In genomic region chr3:108239082-108239481, GRCh38 we compare ENCODE assay signal across 25 cellular contexts. TPM values are rescaled to one million over a fixed set of nuclear protein-coding genes. Genes with fewer than 3 reads are reported as not detected.
"Had no signal": no experiment of that assay in that cellular context is flagged by ENCODE, and none has a peak within 500 bp of the region (broad histone marks: within the 10 kb centered on the region; RNA-seq: fewer than 3 reads in every experiment).

No MANE protein-coding gene starts in this region.

- H3K4me1 ChIP-seq: gastrocnemius medialis, lower lobe of right lung, right lobe of liver, suprapubic skin, transverse colon, upper lobe of right lung, uterus had no signal

- DNase-seq: dorsolateral prefrontal cortex; effector CD4-positive, alpha-beta T cell; foreskin fibroblast; gastrocnemius medialis; head of caudate nucleus; left ventricle myocardium superior; lower lobe of right lung; mucosa of descending colon; naive B cell; right lobe of liver; small intestine; stimulated activated CD4-positive, alpha-beta T cell treated with anti-CD3 and anti-CD28 coated beads, Interleukin-15, amount 100 ng/mL, for 24 hours; stimulated activated CD4-positive, alpha-beta T cell treated with anti-CD3 and anti-CD28 coated beads, Interleukin-2, amount 100 ng/mL, for 48 hours; stimulated activated CD8-positive, alpha-beta memory T cell treated with anti-CD3 and anti-CD28 coated beads, Interleukin-4, amount 100 ng/mL, for 48 hours; stimulated activated naive CD4-positive, alpha-beta T cell; stimulated activated naive CD8-positive, alpha-beta T cell treated with anti-CD3 and anti-CD28 coated beads, Interleukin-15, amount 100 ng/mL, for 72 hours; transverse colon; upper lobe of right lung; uterus had no signal

- H3K9ac ChIP-seq: parathyroid adenoma had no signal

- H3K36me3 ChIP-seq: gastrocnemius medialis, lower lobe of right lung, neutrophil, right lobe of liver, suprapubic skin, transverse colon, upper lobe of right lung, uterus had no signal

- ATAC-seq: esophagus mucosa; gastrocnemius medialis; left ventricle myocardium superior; lower lobe of right lung; mucosa of descending colon; natural killer cell treated with Interleukin-12 subunit alpha and Interleukin-12 subunit beta and Interleukin-15 and Interleukin-18, amount 100 ng/mL, for 72 hours; right lobe of liver; stimulated activated naive CD8-positive, alpha-beta T cell treated with anti-CD3 and anti-CD28 coated beads, Interleukin-15, amount 100 ng/mL, for 72 hours; upper lobe of right lung had no signal

- H3K27ac ChIP-seq: dorsolateral prefrontal cortex, gastrocnemius medialis, lower lobe of right lung, neutrophil, parathyroid adenoma, right lobe of liver, suprapubic skin, transverse colon, upper lobe of right lung, uterus had no signal

- FAIRE-seq: keratinocyte, small intestine had no signal

- H3K4me3 ChIP-seq: dorsolateral prefrontal cortex, gastrocnemius medialis, lower lobe of right lung, mucosa of descending colon, right lobe of liver, suprapubic skin, transverse colon, upper lobe of right lung, uterus had no signal

- H3K79me2 ChIP-seq: parathyroid adenoma had no signal

- H2AFZ ChIP-seq: parathyroid adenoma had no signal

- H3K27me3 ChIP-seq: dorsolateral prefrontal cortex, gastrocnemius medialis, neutrophil, right lobe of liver, suprapubic skin, transverse colon, upper lobe of right lung, uterus had no signal

- H3K9me3 ChIP-seq: gastrocnemius medialis, lower lobe of right lung, mucosa of descending colon, neutrophil, right lobe of liver, suprapubic skin, transverse colon, upper lobe of right lung, uterus had no signal

RNA-seq across cellular contexts. Expression of gene HHLA2, which starts 57.3 kb away (rescaled TPM):
- polyA plus RNA-seq: keratinocyte had no signal
